19 cellular contexts compared by ENCODE assay signal in genomic region chr9:3916984-3917383, GRCh38.
A peak's percentile ranks its signal among the peaks of the same experiment; 100 is the strongest.
DNase-seq lines count a peak whose midpoint lies in the region; ATAC-seq and TF ChIP-seq lines count a peak whose summit lies in the region.
"Had no signal": no experiment of that assay in that cellular context is flagged by ENCODE, and none has a peak within 500 bp of the region (broad histone marks: within the 10 kb centered on the region; RNA-seq: fewer than 3 reads in every experiment).

No MANE protein-coding gene starts in this region.

- H2AFZ ChIP-seq in smooth muscle cell (ENCODE audit: low read depth), result no peak overlapping the region

- H3K27ac ChIP-seq in heart left ventricle, result peak overlapping the region in 1 of 12 donors; percentile 5
- peak overlapping the region; percentile 73 for H3K27ac ChIP-seq in smooth muscle cell (ENCODE audit: low read depth)
- H3K27ac ChIP-seq in WERI-Rb-1, result no peak overlapping the region
- H3K27ac ChIP-seq: ovary, transverse colon had no signal

- peak; percentile 18 for ATAC-seq in Right ventricle myocardium superior (ENCODE audit: poor library complexity)
- no peak for ATAC-seq in heart left ventricle
- ATAC-seq in HG02973 (IDR thresholded peaks at IDR 0.05; ENCODE audit: unreplicated experiment), result no peak
- ATAC-seq: CD8-positive, alpha-beta T cell; stimulated activated memory B cell treated with anti-CD40 and anti-IgM and Interleukin-4, amounts not matched to agents 10 μg/mL and 1 μg/mL and 100 μg/mL, for 72 hours had no signal

- H3K9ac ChIP-seq in adipocyte (ENCODE audit: low read length), result no peak overlapping the region
- no peak overlapping the region for H3K9ac ChIP-seq in smooth muscle cell (ENCODE audit: low read depth)

- TF ChIP-seq CTCF in heart left ventricle (IDR thresholded peaks at IDR 0.05) (no peak), fibroblast of mammary gland (conservative IDR thresholded peaks at IDR 0.05; ENCODE audit: control insufficient read depth, insufficient read depth, low read depth, low read length) (no peak), smooth muscle cell (IDR thresholded peaks at IDR 0.05; ENCODE audit: borderline replicate concordance, insufficient read depth, poor library complexity, severe bottlenecking) (no peak), WERI-Rb-1 (IDR thresholded peaks at IDR 0.05; ENCODE audit: low read depth, low read length) (no peak)

- H3K4me1 ChIP-seq in heart left ventricle (no peaks in the 10 kb centered on the region), adipocyte (ENCODE audit: control insufficient read depth, insufficient read depth, low read length) (peaks cover 41% of the 10 kb centered on the region), smooth muscle cell (ENCODE audit: low read depth) (peaks cover 32% of the 10 kb centered on the region)

- DNase-seq in Right ventricle myocardium superior (no peak), heart left ventricle (no peak), adipocyte (ENCODE audit: low read depth) (peak; percentile 93), fibroblast of mammary gland (ENCODE audit: low read depth) (peak; percentile 73), smooth muscle cell (lab: John Stamatoyannopoulos, UW; ENCODE audit: unreplicated experiment) (no peak), WERI-Rb-1 (no peak), foreskin melanocyte (no peak)
- DNase-seq: activated CD4-positive, CD25-positive, alpha-beta regulatory T cell treated with anti-CD3 and anti-CD28 coated beads, Interleukin-2, amount 50 U/mL, for 72 hours; activated effector memory CD4-positive, alpha-beta T cell treated with anti-CD3 and anti-CD28 coated beads, Interleukin-2, amount 50 U/mL, for 16 hours; aorta; CD8-positive, alpha-beta T cell; Kasumi-1; NCI-H1436; NK-92 treated with Interleukin-12 subunit alpha and Interleukin-12 subunit beta, amount 100 ng/mL, for 24 hours; ovary; T-helper 2 cell; transverse colon had no signal

- H3K4me2 ChIP-seq in smooth muscle cell, result peak overlapping the region; percentile 17

- WGBS in heart left ventricle, 4 donors, result 77 to 89% (median 81%) methylated on average over 2 of the region's 2 CpGs
- WGBS in smooth muscle cell (ENCODE audit: low lambda C conversion rate), result 46% methylated on average over 2 of the region's 2 CpGs

- H4K20me1 ChIP-seq in smooth muscle cell (ENCODE audit: low read depth), result no peaks in the 10 kb centered on the region

- H3K36me3 ChIP-seq in heart left ventricle (no peaks in the 10 kb centered on the region), adipocyte (ENCODE audit: control insufficient read depth, insufficient read depth, low read length, severe bottlenecking) (no peaks in the 10 kb centered on the region), smooth muscle cell (ENCODE audit: low read depth) (no peaks in the 10 kb centered on the region), WERI-Rb-1 (no peaks in the 10 kb centered on the region)
- H3K36me3 ChIP-seq: ovary, transverse colon had no signal

- H3K9me3 ChIP-seq in heart left ventricle (no peaks in the 10 kb centered on the region), adipocyte (ENCODE audit: control insufficient read depth, low read length) (no peaks in the 10 kb centered on the region), smooth muscle cell (replicated peaks; ENCODE audit: low read depth) (no peaks in the 10 kb centered on the region), WERI-Rb-1 (ENCODE audit: severe bottlenecking) (no peaks in the 10 kb centered on the region)
- H3K9me3 ChIP-seq: ovary, transverse colon had no signal

- H3K27me3 ChIP-seq in heart left ventricle (no peaks in the 10 kb centered on the region), adipocyte (replicated peaks; ENCODE audit: control insufficient read depth, insufficient read depth, low read length) (no peaks in the 10 kb centered on the region), smooth muscle cell (ENCODE audit: low read depth) (no peaks in the 10 kb centered on the region), WERI-Rb-1 (ENCODE audit: insufficient read depth, low read depth, severe bottlenecking) (no peaks in the 10 kb centered on the region)
- H3K27me3 ChIP-seq: ovary, transverse colon had no signal

- H3K4me3 ChIP-seq in heart left ventricle (no peak overlapping the region), adipocyte (ENCODE audit: low read length) (no peak overlapping the region), fibroblast of mammary gland (ENCODE audit: control insufficient read depth, low read depth, low read length) (no peak overlapping the region), smooth muscle cell (no peak overlapping the region), WERI-Rb-1 (ENCODE audit: low read depth, low read length) (no peak overlapping the region)
- H3K4me3 ChIP-seq: ovary, transverse colon had no signal

- no peaks in the 10 kb centered on the region for H3F3A ChIP-seq in smooth muscle cell (ENCODE audit: low read depth)

- TF ChIP-seq POLR2A in heart left ventricle (IDR thresholded peaks at IDR 0.05), result no peak

- no peaks in the 10 kb centered on the region for H3K79me2 ChIP-seq in smooth muscle cell (ENCODE audit: low read depth)

- intact Hi-C loops in Right ventricle myocardium superior (cut with DNase I) (no loop called here), heart left ventricle (cut with DNase I) (no loop called here)

Comparison
In these comparisons a context has a peak if more than half of its experiments do, and no peak if none do; other contexts are left out.
1. DNase-seq: peak in adipocyte (single experiment) and fibroblast of mammary gland (single experiment); none in Right ventricle myocardium superior (single experiment), heart left ventricle (0 of 5), smooth muscle cell (single experiment), WERI-Rb-1 (single experiment) and foreskin melanocyte (single experiment).